In genomic region chr1:55375617-55376258, GRCh38 we compare ENCODE assay signal across 8 cellular contexts.
DNase-seq lines count a peak whose midpoint lies in the region; ATAC-seq, FAIRE-seq and TF ChIP-seq lines count a peak whose summit lies in the region.

No MANE protein-coding gene starts in this region.

- TF ChIP-seq POLR2A in GM12892 (IDR thresholded peaks at IDR 0.05; ENCODE audit: low read depth, low read length) (no peak), NB4 (IDR thresholded peaks at IDR 0.05; ENCODE audit: extremely low read depth, insufficient read length) (no peak)

- no peak for ATAC-seq in HG02759 (IDR thresholded peaks at IDR 0.05; ENCODE audit: unreplicated experiment)
- no peak for ATAC-seq in HG03565 (IDR thresholded peaks at IDR 0.05; ENCODE audit: unreplicated experiment)

- H3K4me1 Mint-ChIP-seq in neural crest cell, result no peaks in the 10 kb centered on the region

- no peak overlapping the region for H2AFZ ChIP-seq in fibroblast of lung (ENCODE audit: low read length)

- H3K79me2 ChIP-seq in fibroblast of lung (ENCODE audit: control insufficient read depth, insufficient read depth, low read length), result no peaks in the 10 kb centered on the region

- H3K27ac Mint-ChIP-seq in neural crest cell (ENCODE audit: unreplicated experiment), result peak overlapping the region; percentile 65

- no peak overlapping the region for H3K9ac ChIP-seq in fibroblast of lung (ENCODE audit: insufficient read depth, low read length)

- no peak for FAIRE-seq in GM12892 (lab: Jason Lieb, UNC)

- no peaks in the 10 kb centered on the region for H3K36me3 Mint-ChIP-seq in neural crest cell (ENCODE audit: low read depth)

- no peaks in the 10 kb centered on the region for H3K27me3 Mint-ChIP-seq in neural crest cell (ENCODE audit: low read depth)

- no peaks in the 10 kb centered on the region for H3K27me3 ChIP-seq in fibroblast of lung (ENCODE audit: control insufficient read depth, insufficient read depth, low read length)

- TF ChIP-seq CTCF in NB4 (IDR thresholded peaks at IDR 0.05; ENCODE audit: low read depth, low read length) (peak; percentile 87), VCaP (conservative IDR thresholded peaks at IDR 0.05) (peak; percentile 94), fibroblast of lung (conservative IDR thresholded peaks at IDR 0.05 in 1 of 2, IDR thresholded peaks at IDR 0.05 in 1 of 2; ENCODE audit: low read depth in 1 of 2, low read length in 2 of 2) (peak; percentile 78 to 89), neural crest cell (conservative IDR thresholded peaks at IDR 0.05) (peak; percentile 89)

- H3K4me3 Mint-ChIP-seq in neural crest cell, result no peak overlapping the region

- no peaks in the 10 kb centered on the region for H3K36me3 ChIP-seq in fibroblast of lung (ENCODE audit: control insufficient read depth, insufficient read depth, low read length)

- H3K9me3 ChIP-seq in fibroblast of lung (ENCODE audit: control insufficient read depth, insufficient read depth, low read depth, low read length), result no peaks in the 10 kb centered on the region

- no peak overlapping the region for H3K4me2 ChIP-seq in fibroblast of lung (ENCODE audit: extremely low read depth, insufficient read depth, low read length)

- H3K4me3 ChIP-seq in NB4 (ENCODE audit: low read depth, low read length) (no peak overlapping the region), fibroblast of lung (replicated peaks in 1 of 4; ENCODE audit: control extremely low read depth in 1 of 4, insufficient read depth in 1 of 4, low read depth in 3 of 4, low read length in 4 of 4) (no peak overlapping the region)

- H4K20me1 ChIP-seq in fibroblast of lung (ENCODE audit: control insufficient read depth, extremely low read depth, insufficient read depth, low read length), result no peaks in the 10 kb centered on the region

- H3K9me3 Mint-ChIP-seq in neural crest cell, result no peaks in the 10 kb centered on the region

- peak; percentile 26 to 52 for DNase-seq in AML-193 (lab: John Stamatoyannopoulos, UW)
- peak; percentile 21 for DNase-seq in GM12892 (ENCODE audit: insufficient read length)
- peak; percentile 52 for DNase-seq in NB4 (ENCODE audit: low read depth)
- DNase-seq in fibroblast of lung (ENCODE audit: low read depth in 2 of 2), result peak; percentile 25 to 74
- peak; percentile 60 for DNase-seq in neural crest cell (ENCODE audit: low read depth, low spot score)

- H3K27ac ChIP-seq in VCaP (no peak overlapping the region), fibroblast of lung (ENCODE audit: insufficient read depth, low read length) (no peak overlapping the region)

- no peaks in the 10 kb centered on the region for H3K4me1 ChIP-seq in fibroblast of lung (ENCODE audit: control insufficient read depth, extremely low read depth, insufficient read depth, low read length)
